ENCODE assay signal across 8 cellular contexts in the genomic region with DNA sequence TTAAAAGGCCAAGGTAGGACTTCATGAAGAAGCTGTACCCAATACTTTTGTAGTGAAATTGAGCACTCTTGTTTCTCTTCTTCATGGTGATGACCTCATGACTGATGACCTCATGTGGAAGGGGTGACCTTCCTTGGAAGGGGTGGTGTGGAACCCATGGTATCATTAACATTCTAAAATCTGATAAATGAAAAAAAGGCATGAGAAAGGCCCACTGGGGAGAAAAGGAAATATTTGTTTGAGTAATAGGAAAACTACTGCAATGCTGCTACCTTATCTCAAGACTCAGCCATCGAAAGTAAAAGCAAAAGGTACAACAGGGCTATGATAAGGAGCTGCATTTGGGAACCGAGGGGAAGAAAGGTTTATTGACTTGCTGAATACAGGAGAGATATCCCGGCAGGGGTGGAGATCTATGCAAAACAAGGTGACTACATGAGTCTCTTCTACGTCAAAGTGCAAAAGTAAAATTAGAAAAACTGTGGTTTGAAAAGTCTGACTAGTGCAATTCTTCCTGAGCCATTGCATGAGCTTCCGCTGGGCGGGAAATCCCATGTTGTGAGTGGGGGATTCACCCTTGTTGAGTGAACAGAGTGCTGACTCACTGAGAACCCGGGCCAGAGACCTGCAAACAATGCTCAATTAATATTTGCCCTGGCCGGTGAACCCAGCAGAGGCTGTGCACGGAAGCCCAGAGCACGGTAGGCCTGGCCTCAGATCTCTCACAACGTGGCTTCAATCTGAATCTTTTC.
DNase-seq lines count a peak whose midpoint lies in the region; ATAC-seq and TF ChIP-seq lines count a peak whose summit lies in the region.

No MANE protein-coding gene starts in this region.

- H3K27ac Mint-ChIP-seq in endodermal cell (no peak overlapping the region), nephron (peak overlapping the region; percentile 0 to 31 (median 8))

- 69 to 77% methylated on average over 11 of the region's 11 CpGs for WGBS in endodermal cell (ENCODE audit: insufficient coverage in 1 of 2, insufficient read length in 1 of 2), 2 experiments
- 53 to 59% methylated on average over 11 of the region's 11 CpGs for WGBS in testis, 2 donors

- peak; percentile 95 for ATAC-seq in GM21360 (IDR thresholded peaks at IDR 0.05; ENCODE audit: unreplicated experiment)

- H3K9me3 ChIP-seq in endodermal cell (ENCODE audit: control insufficient read depth, low read length) (no peaks in the 10 kb centered on the region), testis (no peaks in the 10 kb centered on the region)

- H3K36me3 Mint-ChIP-seq in endodermal cell (ENCODE audit: low read depth): no peaks in the 10 kb centered on the region
- no peaks in the 10 kb centered on the region for H3K36me3 Mint-ChIP-seq in nephron (ENCODE audit: low read depth)

- peaks cover 31% of the 10 kb centered on the region for H3K4me1 Mint-ChIP-seq in endodermal cell
- peaks cover 42% of the 10 kb centered on the region for H3K4me1 Mint-ChIP-seq in nephron

- H3K9ac ChIP-seq in endodermal cell (ENCODE audit: extremely low read depth, low read length, poor library complexity, severe bottlenecking): no peak overlapping the region

- H3K4me1 ChIP-seq in endodermal cell (ENCODE audit: control insufficient read depth, insufficient read depth, low read length): peaks cover 4% of the 10 kb centered on the region
- peaks cover 5% of the 10 kb centered on the region for H3K4me1 ChIP-seq in testis

- H3K27me3 Mint-ChIP-seq in endodermal cell (ENCODE audit: insufficient read depth) (peaks cover 8% of the 10 kb centered on the region), nephron (ENCODE audit: low read depth) (no peaks in the 10 kb centered on the region)

- peaks cover 16% of the 10 kb centered on the region for H3K27me3 ChIP-seq in endodermal cell (ENCODE audit: control insufficient read depth, insufficient read depth, low read length, poor library complexity, severe bottlenecking)
- H3K27me3 ChIP-seq in testis: no peaks in the 10 kb centered on the region

- peak; percentile 84 for DNase-seq in COLO668 (lab: John Stamatoyannopoulos, UW; ENCODE audit: unreplicated experiment)
- DNase-seq in HPDE6-E6E7 (ENCODE audit: extremely low spot score): peak; percentile 4
- DNase-seq in activated CD4-positive, alpha-beta T cell treated with anti-CD3 and anti-CD28 coated beads for 4 hours: peak; percentile 71 to 74
- DNase-seq in endodermal cell: no peak
- DNase-seq in testis: peak; percentile 60
- no peak for DNase-seq in NCI-H345 (lab: John Stamatoyannopoulos, UW)

- no peak overlapping the region for H3K4me3 ChIP-seq in endodermal cell (ENCODE audit: low read length)
- H3K4me3 ChIP-seq in testis: no peak overlapping the region

- peak overlapping the region; percentile 22 for H3K27ac ChIP-seq in endodermal cell (ENCODE audit: low read depth, low read length)
- H3K27ac ChIP-seq in testis: no peak overlapping the region

- no peak for TF ChIP-seq POLR2A in testis (IDR thresholded peaks at IDR 0.05)

- H3K4me3 Mint-ChIP-seq in endodermal cell: no peak overlapping the region
- no peak overlapping the region for H3K4me3 Mint-ChIP-seq in nephron

- TF ChIP-seq CTCF in endodermal cell (conservative IDR thresholded peaks at IDR 0.05) (no peak), nephron (IDR thresholded peaks at IDR 0.05; ENCODE audit: unreplicated experiment in 3 of 3) (no peak), testis (IDR thresholded peaks at IDR 0.05) (no peak)

- H3K9me3 Mint-ChIP-seq in endodermal cell: peaks cover 21% of the 10 kb centered on the region
- H3K9me3 Mint-ChIP-seq in nephron: peaks cover 5% of the 10 kb centered on the region

- H3K36me3 ChIP-seq in endodermal cell (ENCODE audit: control insufficient read depth, insufficient read depth, low read length): no peaks in the 10 kb centered on the region
- H3K36me3 ChIP-seq in testis (ENCODE audit: low read depth, missing control alignments): no peaks in the 10 kb centered on the region

- intact Hi-C loops in testis (cut with DNase I; ENCODE audit: low total_unique reads): no loop called here

Comparison
In these comparisons a context has a peak if more than half of its experiments do, and no peak if none do; other contexts are left out.
1. DNase-seq: peak in COLO668 (single experiment), HPDE6-E6E7 (single experiment), activated CD4-positive, alpha-beta T cell treated with anti-CD3 and anti-CD28 coated beads for 4 hours (2 of 2) and testis (single experiment); none in endodermal cell (single experiment) and NCI-H345 (single experiment).